17 cellular contexts compared by ENCODE assay signal in the genomic region with DNA sequence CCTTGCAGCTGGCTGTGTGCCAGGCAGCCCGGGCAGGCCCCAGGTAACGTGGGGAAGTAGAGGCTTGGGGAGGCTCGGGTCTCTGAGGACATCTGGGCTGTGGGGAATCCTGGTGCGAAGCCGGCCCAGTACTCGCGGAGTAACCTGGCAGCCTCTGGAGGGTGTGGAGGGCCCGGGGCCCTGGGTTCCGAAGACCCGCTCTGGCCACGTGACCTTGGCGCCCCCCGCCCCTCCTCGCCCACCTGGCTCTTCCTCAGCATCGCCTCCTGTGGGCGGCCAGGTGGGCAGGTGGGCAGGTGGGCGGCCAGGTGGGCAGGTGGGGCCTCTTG.
DNase-seq lines count a peak whose midpoint lies in the region; ATAC-seq and TF ChIP-seq lines count a peak whose summit lies in the region.
"Had no signal": no experiment of that assay in that cellular context is flagged by ENCODE, and none has a peak within 500 bp of the region (broad histone marks: within the 10 kb centered on the region; RNA-seq: fewer than 3 reads in every experiment).

No MANE protein-coding gene starts in this region.

- H3K4me3 Mint-ChIP-seq in type B pancreatic cell: no peak overlapping the region
- H3K4me3 Mint-ChIP-seq: CD4-positive, alpha-beta memory T cell had no signal

- peak overlapping the region; percentile 99 for H3K27ac ChIP-seq in angular gyrus (ENCODE audit: low read depth, low read length)
- peak overlapping the region; percentile 100 for H3K27ac ChIP-seq in layer of hippocampus (ENCODE audit: low read depth, low read length)
- H3K27ac ChIP-seq: BLaER1, SJCRH30 had no signal

- H3K27me3 ChIP-seq in layer of hippocampus (ENCODE audit: control insufficient read depth, insufficient read depth, low read length): no peaks in the 10 kb centered on the region
- H3K27me3 ChIP-seq: BLaER1, SJCRH30 had no signal

- no peak for ATAC-seq in HG03045 (IDR thresholded peaks at IDR 0.05; ENCODE audit: unreplicated experiment)
- ATAC-seq in HG03521 (IDR thresholded peaks at IDR 0.05; ENCODE audit: unreplicated experiment): no peak
- ATAC-seq: Panc1 had no signal

- H3K4me1 Mint-ChIP-seq in type B pancreatic cell (ENCODE audit: unreplicated experiment): peaks cover 5% of the 10 kb centered on the region

- DNase-seq in posterior vena cava (ENCODE audit: low spot score) (peak; percentile 70), type B pancreatic cell (ENCODE audit: extremely low spot score, unreplicated experiment) (peak; percentile 57), NOMO-1 (lab: John Stamatoyannopoulos, UW; ENCODE audit: unreplicated experiment in 2 of 2) (no peak), DMS153 (lab: John Stamatoyannopoulos, UW) (no peak)
- DNase-seq: Calu3; CD4-positive, alpha-beta memory T cell; IMR-90; Karpas-422; NCI-H1930; NCI-H526; SJCRH30 had no signal

- H3K9me3 Mint-ChIP-seq in type B pancreatic cell: no peaks in the 10 kb centered on the region
- H3K9me3 Mint-ChIP-seq: CD4-positive, alpha-beta memory T cell had no signal

- intact Hi-C loops in posterior vena cava (cut with DNase I): no loop called here

- no peak for TF ChIP-seq CTCF in type B pancreatic cell (conservative IDR thresholded peaks at IDR 0.05)

- peaks cover 9% of the 10 kb centered on the region for H3K27me3 Mint-ChIP-seq in type B pancreatic cell

- H3K36me3 Mint-ChIP-seq in type B pancreatic cell: no peaks in the 10 kb centered on the region
- H3K36me3 Mint-ChIP-seq: CD4-positive, alpha-beta memory T cell had no signal

- no peak overlapping the region for H3K27ac Mint-ChIP-seq in type B pancreatic cell

Comparison
In these comparisons a context has a peak if more than half of its experiments do, and no peak if none do; other contexts are left out.
1. DNase-seq: peak in posterior vena cava (single experiment) and type B pancreatic cell (single experiment); none in NOMO-1 (0 of 2) and DMS153 (single experiment).